20 cellular contexts compared by ENCODE assay signal in genomic region chr7:17989546-17989945, GRCh38. TPM values are rescaled to one million over a fixed set of nuclear protein-coding genes. Genes with fewer than 3 reads are reported as not detected.
A peak's percentile ranks its signal among the peaks of the same experiment; 100 is the strongest.
DNase-seq lines count a peak whose midpoint lies in the region; ATAC-seq, FAIRE-seq and TF ChIP-seq lines count a peak whose summit lies in the region.
"Had no signal": no experiment of that assay in that cellular context is flagged by ENCODE, and none has a peak within 500 bp of the region (broad histone marks: within the 10 kb centered on the region; RNA-seq: fewer than 3 reads in every experiment).

No MANE protein-coding gene starts in this region.

- ATAC-seq in SK-N-SH treated with all-trans-retinoic acid at 6 μM for 48 hours (no peak; the same call in 2 of the 3 replicates), GM18519 (IDR thresholded peaks at IDR 0.05; ENCODE audit: low FRiP score, unreplicated experiment) (no peak)
- ATAC-seq: stimulated activated naive B cell treated with anti-CD40 and anti-IgM and Interleukin-4, amounts not matched to agents 10 μg/mL and 1 μg/mL and 100 μg/mL, for 72 hours had no signal

- CTCF ChIA-PET in SK-N-SH (lab: Yijun Ruan, JAX) = interaction anchor here (1.4 to 1.5 kb wide), 2 partner anchors 82 to 220 kb away, joined by 3 to 6 read pairs; no protein-coding TSS in a partner anchor

- H3K27ac ChIP-seq in SK-N-SH (ENCODE audit: low read depth in 2 of 2, low read length in 1 of 2) = no peak overlapping the region
- H3K27ac ChIP-seq: tibial nerve had no signal

- H3K27me3 ChIP-seq in SK-N-SH (ENCODE audit: insufficient read depth) = no peaks in the 10 kb centered on the region; the same call in 1 of the 2 replicates
- H3K27me3 ChIP-seq: tibial nerve had no signal

- H3K9me3 ChIP-seq in SK-N-SH = no peaks in the 10 kb centered on the region
- H3K9me3 ChIP-seq: tibial nerve had no signal

- no peak overlapping the region for H3K4me2 ChIP-seq in SK-N-SH

- WGBS in SK-N-SH (ENCODE audit: low lambda C conversion rate) = 34% methylated on average over 5 of the region's 5 CpGs

- no peaks in the 10 kb centered on the region; a peak in 1 of 4 replicates for H3K4me1 ChIP-seq in SK-N-SH (ENCODE audit: control insufficient read depth in 1 of 2, insufficient read depth in 2 of 2, low read depth in 1 of 2, low read length in 1 of 2)

- no peak overlapping the region for H3K4me3 ChIP-seq in SK-N-SH (ENCODE audit: low read depth in 2 of 2, low read length in 1 of 2)
- H3K4me3 ChIP-seq: lung, tibial nerve had no signal

- no peak for TF ChIP-seq RAD21 in SK-N-SH (IDR thresholded peaks at IDR 0.05; ENCODE audit: low read length)

- H3K36me3 ChIP-seq in SK-N-SH (replicated peaks in 1 of 2; ENCODE audit: control insufficient read depth in 1 of 2, insufficient read depth in 2 of 2, low read length in 1 of 2) = no peaks in the 10 kb centered on the region
- H3K36me3 ChIP-seq: tibial nerve had no signal

- no peaks in the 10 kb centered on the region for H3K9me2 ChIP-seq in SK-N-SH

- no peaks in the 10 kb centered on the region for H3K79me2 ChIP-seq in SK-N-SH (ENCODE audit: insufficient read depth)

- TF ChIP-seq CTCF in SK-N-SH (IDR thresholded peaks at IDR 0.05) = no peak

- TF ChIP-seq EP300 in SK-N-SH (IDR thresholded peaks at IDR 0.05; ENCODE audit: borderline replicate concordance in 1 of 2, low read depth in 1 of 2, low read length in 1 of 2) = no peak

- POLR2A ChIA-PET in SK-N-SH (lab: Yijun Ruan, JAX) = no interaction called here

- no peak for DNase-seq in SK-N-SH
- DNase-seq in UCSD-AML1 (lab: John Stamatoyannopoulos, UW; ENCODE audit: unreplicated experiment) = peak; percentile 4
- DNase-seq in fibroblast of peridontal ligament (ENCODE audit: extremely low read depth) = peak; percentile 23
- DNase-seq in urothelium cell line (ENCODE audit: low spot score) = peak; percentile 57
- no peak for DNase-seq in GF-D8 (lab: John Stamatoyannopoulos, UW)
- DNase-seq in stimulated activated CD4-positive, alpha-beta T cell treated with anti-CD3 and anti-CD28 coated beads, Interleukin-4, amount 100 ng/mL, for 4 hours = no peak
- DNase-seq: 8988T; activated CD4-positive, CD25-positive, alpha-beta regulatory T cell treated with anti-CD3 and anti-CD28 coated beads, Interleukin-2, amount 50 U/mL, for 72 hours; activated effector memory CD4-positive, alpha-beta T cell treated with anti-CD3 and anti-CD28 coated beads, Interleukin-2, amount 50 U/mL, for 16 hours; amygdala; MM.1S; NCI-H2029; NCI-H524; nephron progenitor cell; stimulated activated naive B cell treated with anti-CD40 and anti-IgM and Interleukin-4, amounts not matched to agents 10 μg/mL and 1 μg/mL and 100 μg/mL, for 72 hours had no signal

- FAIRE-seq in urothelium cell line (lab: Jason Lieb, UNC) = no peak

- H4K20me1 ChIP-seq in SK-N-SH (ENCODE audit: insufficient read depth) = no peaks in the 10 kb centered on the region

- H3F3A ChIP-seq in SK-N-SH (replicated peaks; ENCODE audit: insufficient read depth) = no peaks in the 10 kb centered on the region

- peak overlapping the region; percentile 38; the same call in 1 of the 2 replicates for H2AFZ ChIP-seq in SK-N-SH (ENCODE audit: low read depth)

- no peak overlapping the region for H3K9ac ChIP-seq in SK-N-SH

TF ChIP-seq in SK-N-SH, 30 proteins besides CTCF, POLR2A, EP300 and RAD21:
- TF ChIP-seq EZH2phosphoT487 (IDR thresholded peaks at IDR 0.05; ENCODE audit: borderline replicate concordance, low read depth) (no peak), TAF1 (IDR thresholded peaks at IDR 0.05; ENCODE audit: borderline replicate concordance, low read depth, low read length) (no peak), SMC3 (IDR thresholded peaks at IDR 0.05; ENCODE audit: low read depth, low read length) (no peak)

TF ChIP-seq in SK-N-SH treated with all-trans-retinoic acid at 6 μM for 48 hours, 23 proteins besides CTCF, POLR2A, EP300 and RAD21 (continues in another document):
- TF ChIP-seq CSRNP3 (CRISPR knock-in tag; IDR thresholded peaks at IDR 0.05) = no peak
- TF ChIP-seq ZFP30 (CRISPR knock-in tag; IDR thresholded peaks at IDR 0.05) = no peak
- TF ChIP-seq BACH2 (CRISPR knock-in tag; IDR thresholded peaks at IDR 0.05; ENCODE audit: borderline replicate concordance) = no peak
- TF ChIP-seq CSDC2 (CRISPR knock-in tag; IDR thresholded peaks at IDR 0.05) = no peak
- no peak for TF ChIP-seq RARB (CRISPR knock-in tag; IDR thresholded peaks at IDR 0.05)
- TF ChIP-seq ZNF8 (CRISPR knock-in tag; IDR thresholded peaks at IDR 0.05) = no peak
- TF ChIP-seq TOX (CRISPR knock-in tag; IDR thresholded peaks at IDR 0.05; ENCODE audit: borderline replicate concordance) = no peak
- no peak for TF ChIP-seq ISL1 (CRISPR knock-in tag; IDR thresholded peaks at IDR 0.05)
- TF ChIP-seq GLIS3 (CRISPR knock-in tag; IDR thresholded peaks at IDR 0.05) = no peak
- no peak for TF ChIP-seq PATZ1 (CRISPR knock-in tag; IDR thresholded peaks at IDR 0.05; ENCODE audit: borderline replicate concordance)
- no peak for TF ChIP-seq ZFP3 (CRISPR knock-in tag; IDR thresholded peaks at IDR 0.05)
- no peak for TF ChIP-seq TSHZ2 (CRISPR knock-in tag; IDR thresholded peaks at IDR 0.05)
- TF ChIP-seq TCF4 (CRISPR knock-in tag; IDR thresholded peaks at IDR 0.05; ENCODE audit: borderline replicate concordance) = no peak
- no peak for TF ChIP-seq ESRRG (CRISPR knock-in tag; IDR thresholded peaks at IDR 0.05)
- no peak for TF ChIP-seq SNAI2 (CRISPR knock-in tag; IDR thresholded peaks at IDR 0.05)
- TF ChIP-seq ZNF70 (CRISPR knock-in tag; IDR thresholded peaks at IDR 0.05) = no peak

RNA-seq across cellular contexts. Expression of gene PRPS1L1, which starts 38.1 kb away (rescaled TPM):
- not detected in 2 replicates for polyA plus RNA-seq in SK-N-SH (2012; rRNA removed)
- polyA plus RNA-seq in SK-N-SH (2012; cell fraction: cytosol; rRNA removed) = not detected in 2 replicates
- not detected in 2 replicates for polyA plus RNA-seq in SK-N-SH (2012; cell fraction: nucleus; rRNA removed)
- polyA plus RNA-seq: CD14-positive monocyte, lung had no signal

RNA-seq across cellular contexts. Expression of gene SNX13, which starts 49.3 kb away (rescaled TPM):
- 8.3 and 13.0 TPM in 2 replicates for polyA plus RNA-seq in SK-N-SH (2012; rRNA removed)
- polyA plus RNA-seq in SK-N-SH (2012; cell fraction: cytosol; rRNA removed) = 9.4 and 11.1 TPM in 2 replicates
- 11.5 and 12.8 TPM in 2 replicates for polyA plus RNA-seq in SK-N-SH (2012; cell fraction: nucleus; rRNA removed)

Comparison
In these comparisons a context has a peak if more than half of its experiments do, and no peak if none do; other contexts are left out.
1. DNase-seq: peak in UCSD-AML1 (single experiment), fibroblast of peridontal ligament (single experiment) and urothelium cell line (single experiment); none in SK-N-SH (single experiment), GF-D8 (single experiment) and stimulated activated CD4-positive, alpha-beta T cell treated with anti-CD3 and anti-CD28 coated beads, Interleukin-4, amount 100 ng/mL, for 4 hours (0 of 2).